12 cellular contexts compared by ENCODE assay signal in genomic region chr22:45891996-45892621, GRCh38.
"Had no signal": no experiment of that assay in that cellular context is flagged by ENCODE, and none has a peak within 500 bp of the region (broad histone marks: within the 10 kb centered on the region; RNA-seq: fewer than 3 reads in every experiment).

No MANE protein-coding gene starts in this region.

- H3K9me3 ChIP-seq: adrenal gland, body of pancreas, ovary, tibial artery, vagina had no signal

- ATAC-seq: body of pancreas; left lobe of liver; stimulated activated effector memory CD8-positive, alpha-beta T cell treated with anti-CD3 and anti-CD28 coated beads, Interleukin-12 subunit alpha, Interleukin-12 subunit beta, amount 100 ng/mL, for 72 hours had no signal

- H3K9me3 Mint-ChIP-seq: central memory CD8-positive, alpha-beta T cell; dendritic cell treated with granulocyte-macrophage colony-stimulating factor and Interleukin-4, amounts not matched to agents 40 ng/mL and 50 ng/mL, for 4 days; nephron progenitor cell; stimulated activated effector memory CD8-positive, alpha-beta T cell treated with anti-CD3 and anti-CD28 coated beads, Interleukin-12 subunit alpha, Interleukin-12 subunit beta, amount 100 ng/mL, for 72 hours had no signal

- H3K27ac ChIP-seq: adrenal gland, body of pancreas, ovary, tibial artery, vagina had no signal

- H3K27me3 ChIP-seq: body of pancreas, ovary, vagina had no signal

- H3K36me3 ChIP-seq: adrenal gland, ovary, tibial artery, vagina had no signal

- H3K27ac Mint-ChIP-seq: dendritic cell treated with granulocyte-macrophage colony-stimulating factor and Interleukin-4, amounts not matched to agents 40 ng/mL and 50 ng/mL, for 4 days; nephron progenitor cell; stimulated activated effector memory CD8-positive, alpha-beta T cell treated with anti-CD3 and anti-CD28 coated beads, Interleukin-12 subunit alpha, Interleukin-12 subunit beta, amount 100 ng/mL, for 72 hours had no signal

- H3K4me3 Mint-ChIP-seq: central memory CD8-positive, alpha-beta T cell; dendritic cell treated with granulocyte-macrophage colony-stimulating factor and Interleukin-4, amounts not matched to agents 40 ng/mL and 50 ng/mL, for 4 days; nephron progenitor cell; stimulated activated effector memory CD8-positive, alpha-beta T cell treated with anti-CD3 and anti-CD28 coated beads, Interleukin-12 subunit alpha, Interleukin-12 subunit beta, amount 100 ng/mL, for 72 hours had no signal

- H3K4me3 ChIP-seq: adrenal gland, body of pancreas, ovary, tibial artery, vagina had no signal

- H3K4me1 Mint-ChIP-seq: central memory CD8-positive, alpha-beta T cell; nephron progenitor cell; stimulated activated effector memory CD8-positive, alpha-beta T cell treated with anti-CD3 and anti-CD28 coated beads, Interleukin-12 subunit alpha, Interleukin-12 subunit beta, amount 100 ng/mL, for 72 hours had no signal

- DNase-seq: activated CD4-positive, alpha-beta T cell treated with anti-CD3 and anti-CD28 coated beads, Interleukin-2, amount 50 U/mL, for 1 hour; activated naive CD4-positive, alpha-beta T cell treated with anti-CD3 and anti-CD28 coated beads, Interleukin-2, amount 50 U/mL, for 16 hours; adrenal gland; body of pancreas; nephron progenitor cell; tibial artery had no signal

- H3K36me3 Mint-ChIP-seq: stimulated activated effector memory CD8-positive, alpha-beta T cell treated with anti-CD3 and anti-CD28 coated beads, Interleukin-12 subunit alpha, Interleukin-12 subunit beta, amount 100 ng/mL, for 72 hours had no signal

- H3K4me1 ChIP-seq: adrenal gland had no signal
